In genomic region chr11:47589103-47589502, GRCh38 we compare ENCODE assay signal across 27 cellular contexts. TPM values are rescaled to one million over a fixed set of nuclear protein-coding genes. Genes with fewer than 3 reads are reported as not detected.
A peak's percentile ranks its signal among the peaks of the same experiment; 100 is the strongest.
DNase-seq lines count a peak whose midpoint lies in the region; ATAC-seq and TF ChIP-seq lines count a peak whose summit lies in the region.
"Had no signal": no experiment of that assay in that cellular context is flagged by ENCODE, and none has a peak within 500 bp of the region (broad histone marks: within the 10 kb centered on the region; RNA-seq: fewer than 3 reads in every experiment).

No MANE protein-coding gene starts in this region.

- H3K27ac Mint-ChIP-seq in neural progenitor cell, result peak overlapping the region; percentile 57
- no peak overlapping the region for H3K27ac Mint-ChIP-seq in activated CD8-positive, alpha-beta T cell treated with anti-CD3 and anti-CD28 coated beads, Interleukin-2, amount 10 ng/mL, durations not matched to agents 7 days and 5 days
- H3K27ac Mint-ChIP-seq: activated CD4-positive, alpha-beta T cell treated with anti-CD3 and anti-CD28 coated beads, Interleukin-2, amount 10 ng/mL, durations not matched to agents 7 days and 5 days; activated CD8-positive, alpha-beta memory T cell treated with anti-CD3 and anti-CD28 coated beads, Interleukin-2, amount 10 ng/mL, durations not matched to agents 7 days and 5 days; activated T-cell treated with anti-CD3 and anti-CD28 coated beads, Interleukin-2, amount 50 U/mL, for 72 hours; stimulated activated memory B cell treated with anti-CD40 and anti-IgM and Interleukin-4, amounts not matched to agents 10 μg/mL and 1 μg/mL and 100 μg/mL, for 72 hours had no signal

- no peaks in the 10 kb centered on the region for H4K20me1 ChIP-seq in mammary epithelial cell (ENCODE audit: insufficient read depth, low read length)
- no peaks in the 10 kb centered on the region for H4K20me1 ChIP-seq in neural progenitor cell (ENCODE audit: low read depth)

- peak overlapping the region; percentile 9 to 72 (median 58) for H3K4me3 ChIP-seq in breast epithelium
- H3K4me3 ChIP-seq in mammary epithelial cell (replicated peaks in 1 of 3; ENCODE audit: insufficient read depth in 1 of 3, low read depth in 2 of 3, low read length in 3 of 3), result no peak overlapping the region
- peak overlapping the region; percentile 32 for H3K4me3 ChIP-seq in coronary artery
- no peak overlapping the region for H3K4me3 ChIP-seq in neural progenitor cell
- H3K4me3 ChIP-seq: thyroid gland had no signal

- peak overlapping the region; percentile 33 to 75 for H3K27ac ChIP-seq in breast epithelium
- H3K27ac ChIP-seq in mammary epithelial cell (ENCODE audit: insufficient read depth, low read depth, low read length), result no peak overlapping the region
- H3K27ac ChIP-seq in coronary artery, result no peak overlapping the region
- H3K27ac ChIP-seq in neural progenitor cell, result no peak overlapping the region
- H3K27ac ChIP-seq in temporal lobe (ENCODE audit: low read depth, low read length), result peak overlapping the region; percentile 36
- H3K27ac ChIP-seq: 22Rv1, adrenal gland, thyroid gland had no signal

- TF ChIP-seq CTCF in breast epithelium (IDR thresholded peaks at IDR 0.05) (no peak), mammary epithelial cell (conservative IDR thresholded peaks at IDR 0.05 in 1 of 2, IDR thresholded peaks at IDR 0.05 in 1 of 2; ENCODE audit: extremely low read depth in 1 of 2, insufficient read depth in 1 of 2, low read depth in 1 of 2, low read length in 2 of 2) (no peak), coronary artery (IDR thresholded peaks at IDR 0.05) (no peak), neural progenitor cell (IDR thresholded peaks at IDR 0.05) (no peak)

- H3K27me3 ChIP-seq in breast epithelium (peaks cover 0 to 15% of the 10 kb centered on the region in 2 donors), mammary epithelial cell (ENCODE audit: insufficient read depth, low read length) (peaks cover 20% of the 10 kb centered on the region), neural progenitor cell (peaks cover 21% of the 10 kb centered on the region)

- no peak overlapping the region for H3K4me3 Mint-ChIP-seq in neural progenitor cell
- no peak overlapping the region for H3K4me3 Mint-ChIP-seq in activated CD8-positive, alpha-beta T cell treated with anti-CD3 and anti-CD28 coated beads, Interleukin-2, amount 10 ng/mL, durations not matched to agents 7 days and 5 days
- H3K4me3 Mint-ChIP-seq: activated CD4-positive, alpha-beta T cell treated with anti-CD3 and anti-CD28 coated beads, Interleukin-2, amount 10 ng/mL, durations not matched to agents 7 days and 5 days; activated CD8-positive, alpha-beta memory T cell treated with anti-CD3 and anti-CD28 coated beads, Interleukin-2, amount 10 ng/mL, durations not matched to agents 7 days and 5 days; activated T-cell treated with anti-CD3 and anti-CD28 coated beads, Interleukin-2, amount 50 U/mL, for 72 hours; naive B cell; stimulated activated memory B cell treated with anti-CD40 and anti-IgM and Interleukin-4, amounts not matched to agents 10 μg/mL and 1 μg/mL and 100 μg/mL, for 72 hours had no signal

- no peaks in the 10 kb centered on the region for H3K9me3 Mint-ChIP-seq in neural progenitor cell
- no peaks in the 10 kb centered on the region for H3K9me3 Mint-ChIP-seq in activated CD8-positive, alpha-beta T cell treated with anti-CD3 and anti-CD28 coated beads, Interleukin-2, amount 10 ng/mL, durations not matched to agents 7 days and 5 days (ENCODE audit: insufficient read depth)
- H3K9me3 Mint-ChIP-seq: activated CD4-positive, alpha-beta T cell treated with anti-CD3 and anti-CD28 coated beads, Interleukin-2, amount 10 ng/mL, durations not matched to agents 7 days and 5 days; activated T-cell treated with anti-CD3 and anti-CD28 coated beads, Interleukin-2, amount 50 U/mL, for 72 hours; CD4-positive, CD25-positive, alpha-beta regulatory T cell; stimulated activated memory B cell treated with anti-CD40 and anti-IgM and Interleukin-4, amounts not matched to agents 10 μg/mL and 1 μg/mL and 100 μg/mL, for 72 hours had no signal

- peaks cover 9% of the 10 kb centered on the region for H3F3A ChIP-seq in neural progenitor cell (ENCODE audit: low read depth)

- H3K9me3 ChIP-seq in breast epithelium, result no peaks in the 10 kb centered on the region
- H3K9me3 ChIP-seq in mammary epithelial cell (replicated peaks; ENCODE audit: insufficient read depth, low read length), result no peaks in the 10 kb centered on the region
- no peaks in the 10 kb centered on the region for H3K9me3 ChIP-seq in neural progenitor cell (ENCODE audit: low read depth)
- H3K9me3 ChIP-seq: adrenal gland, thyroid gland had no signal

- H3K9ac ChIP-seq in mammary epithelial cell (ENCODE audit: insufficient read depth, low read length) (no peak overlapping the region), neural progenitor cell (no peak overlapping the region)

- POLR2A ChIA-PET in activated CD8-positive, alpha-beta T cell treated with anti-CD3 and anti-CD28 coated beads, Interleukin-2, amount 10 ng/mL, durations not matched to agents 7 days and 5 days (lab: Charles Lee), result no interaction called here

- no TSS peak for BruUV-seq in mammary epithelial cell (replicated peaks; lab: Mats Ljungman, UMichigan)

- H3K79me2 ChIP-seq in mammary epithelial cell (ENCODE audit: insufficient read depth, low read length), result no peaks in the 10 kb centered on the region
- H3K79me2 ChIP-seq in neural progenitor cell (ENCODE audit: low read depth), result no peaks in the 10 kb centered on the region

- peaks cover 0 to 5% of the 10 kb centered on the region in 2 donors for H3K4me1 ChIP-seq in breast epithelium
- peaks cover 6% of the 10 kb centered on the region for H3K4me1 ChIP-seq in mammary epithelial cell (ENCODE audit: insufficient read depth, low read length)
- no peaks in the 10 kb centered on the region for H3K4me1 ChIP-seq in neural progenitor cell

- H3K4me2 ChIP-seq in mammary epithelial cell (ENCODE audit: insufficient read depth, low read depth, low read length) (no peak overlapping the region), neural progenitor cell (no peak overlapping the region)

- H3K4me1 Mint-ChIP-seq in neural progenitor cell, result peaks cover 35% of the 10 kb centered on the region
- peaks cover 41% of the 10 kb centered on the region for H3K4me1 Mint-ChIP-seq in activated CD8-positive, alpha-beta T cell treated with anti-CD3 and anti-CD28 coated beads, Interleukin-2, amount 10 ng/mL, durations not matched to agents 7 days and 5 days (ENCODE audit: low read depth)

- peaks cover 9% of the 10 kb centered on the region for H3K36me3 Mint-ChIP-seq in neural progenitor cell
- H3K36me3 Mint-ChIP-seq in activated CD8-positive, alpha-beta T cell treated with anti-CD3 and anti-CD28 coated beads, Interleukin-2, amount 10 ng/mL, durations not matched to agents 7 days and 5 days (ENCODE audit: low read depth), result peaks cover 10% of the 10 kb centered on the region

- CTCF ChIA-PET in mammary epithelial cell (lab: Charles Lee; ENCODE audit: low non-redundant PET), result no interaction called here
- CTCF ChIA-PET in activated CD8-positive, alpha-beta T cell treated with anti-CD3 and anti-CD28 coated beads, Interleukin-2, amount 10 ng/mL, durations not matched to agents 7 days and 5 days (lab: Charles Lee), result no interaction called here

- no peak overlapping the region for H2AFZ ChIP-seq in mammary epithelial cell (ENCODE audit: low read depth, low read length)
- no peak overlapping the region for H2AFZ ChIP-seq in neural progenitor cell (replicated peaks)

- dilution Hi-C loops in mammary epithelial cell (cut with HindIII; ENCODE audit: low sequenced_read_pairs), result no loop called here

- 83% methylated on average over 7 of the region's 10 CpGs for WGBS in mammary epithelial cell (ENCODE audit: low coverage, missing lambda C conversion rate)

- intact Hi-C loops in breast epithelium (cut with DNase I; ENCODE audit: low total_unique reads) (no loop called here), mammary epithelial cell (cut with micrococcal nuclease) (no loop called here)

- DNase-seq in breast epithelium (ENCODE audit: low spot score in 2 of 2) (no peak), mammary epithelial cell (no peak), coronary artery (ENCODE audit: low spot score) (no peak), neural progenitor cell (ENCODE audit: low spot score) (no peak), hypothalamus (lab: John Stamatoyannopoulos, UW) (no peak)
- no peak for DNase-seq in activated CD8-positive, alpha-beta T cell treated with anti-CD3 and anti-CD28 coated beads, Interleukin-2, amount 10 ng/mL, durations not matched to agents 7 days and 5 days
- DNase-seq: activated CD4-positive, alpha-beta T cell treated with anti-CD3 and anti-CD28 coated beads, Interleukin-2, amount 10 ng/mL, durations not matched to agents 7 days and 5 days; activated CD8-positive, alpha-beta memory T cell treated with anti-CD3 and anti-CD28 coated beads, Interleukin-2, amount 10 ng/mL, durations not matched to agents 7 days and 5 days; activated naive CD4-positive, alpha-beta T cell treated with Interleukin-2 at 50 U/mL for 16 hours; activated T-cell treated with anti-CD3 and anti-CD28 coated beads, Interleukin-2, amount 50 U/mL, for 72 hours; adrenal gland; CD4-positive, CD25-positive, alpha-beta regulatory T cell; DMS 273 treated with DMSO at 0.1 percent for 48 hours; naive B cell; NCI-H2081 treated with DMSO at 0.1 percent for 48 hours; NCI-H82; OCI-M1; stimulated activated CD4-positive, alpha-beta T cell treated with anti-CD3 and anti-CD28 coated beads, Interleukin-2, amount 100 ng/mL, for 48 hours; T1000; thyroid gland had no signal

- no peak for ATAC-seq in activated CD8-positive, alpha-beta T cell treated with anti-CD3 and anti-CD28 coated beads, Interleukin-2, amount 10 ng/mL, durations not matched to agents 7 days and 5 days
- no peak for ATAC-seq in HG03280 (IDR thresholded peaks at IDR 0.05; ENCODE audit: unreplicated experiment)
- ATAC-seq: activated CD8-positive, alpha-beta memory T cell treated with anti-CD3 and anti-CD28 coated beads, Interleukin-2, amount 10 ng/mL, durations not matched to agents 7 days and 5 days; activated T-cell treated with anti-CD3 and anti-CD28 coated beads, Interleukin-2, amount 50 U/mL, for 72 hours had no signal

- TF ChIP-seq POLR2A in breast epithelium (IDR thresholded peaks at IDR 0.05), result no peak

- H3K36me3 ChIP-seq in breast epithelium (no peaks in the 10 kb centered on the region), mammary epithelial cell (ENCODE audit: insufficient read depth, low read length) (peaks cover 2% of the 10 kb centered on the region), neural progenitor cell (no peaks in the 10 kb centered on the region)

- H3K27me3 Mint-ChIP-seq in neural progenitor cell (ENCODE audit: insufficient read depth, low read depth), result peaks cover 13% of the 10 kb centered on the region
- H3K27me3 Mint-ChIP-seq in activated CD8-positive, alpha-beta T cell treated with anti-CD3 and anti-CD28 coated beads, Interleukin-2, amount 10 ng/mL, durations not matched to agents 7 days and 5 days (ENCODE audit: low read depth), result peaks cover 12% of the 10 kb centered on the region

- in situ Hi-C loops in mammary epithelial cell (cut with MboI; ENCODE audit: low sequenced_read_pairs in 2 of 2), result no loop called here

RNA-seq across cellular contexts. Expression of gene FAM180B, which starts 2.6 kb away (rescaled TPM):
- total RNA-seq in breast epithelium, result 10 to 100 TPM in 1 of 3 donors, not detected in 2; 11.2 TPM
- not detected for total RNA-seq in mammary epithelial cell
- not detected for polyA plus RNA-seq in mammary epithelial cell
- polyA minus RNA-seq in mammary epithelial cell, result not detected
- not detected in 2 replicates for total RNA-seq in neural progenitor cell (ENCODE audit: low replicate concordance)
- 0.25 TPM for total RNA-seq in temporal lobe
- total RNA-seq in activated CD8-positive, alpha-beta T cell treated with anti-CD3 and anti-CD28 coated beads, Interleukin-2, amount 10 ng/mL, durations not matched to agents 7 days and 5 days, result not detected
- total RNA-seq: dermis microvascular lymphatic vessel endothelial cell, fibroblast of villous mesenchyme, MCF 10A had no signal
- polyA plus RNA-seq: CD4-positive, CD25-positive, alpha-beta regulatory T cell had no signal

RNA-seq across cellular contexts. Expression of gene C1QTNF4, which starts 5.1 kb away (rescaled TPM):
- total RNA-seq in breast epithelium (1 to 10 TPM in 2 of 3 donors, under 1 TPM in 1; 0.96 to 5.6 (median 4.4) TPM), mammary epithelial cell (under 1 TPM in 1 of 2 donors, not detected in 1; 0.17 TPM), neural progenitor cell (ENCODE audit: low replicate concordance) (0.39 and 9.7 TPM in 2 replicates), temporal lobe (16.7 TPM)
- not detected for polyA plus RNA-seq in mammary epithelial cell
- not detected for polyA minus RNA-seq in mammary epithelial cell
- not detected for total RNA-seq in activated CD8-positive, alpha-beta T cell treated with anti-CD3 and anti-CD28 coated beads, Interleukin-2, amount 10 ng/mL, durations not matched to agents 7 days and 5 days
- total RNA-seq: dermis microvascular lymphatic vessel endothelial cell had no signal

RNA-seq across cellular contexts. Expression of gene NDUFS3, which starts 10.2 kb away (rescaled TPM):
- total RNA-seq in breast epithelium (10 to 100 TPM; 49.0 to 59.7 (median 49.2) TPM), mammary epithelial cell (10 to 100 TPM; 30.5 to 87.0 TPM), neural progenitor cell (ENCODE audit: low replicate concordance) (78.9 and 91.2 TPM in 2 replicates), temporal lobe (42.3 TPM)
- 256 TPM for polyA plus RNA-seq in mammary epithelial cell
- 57.8 TPM for polyA minus RNA-seq in mammary epithelial cell
- 100 to 1,000 TPM; 114 to 121 TPM for total RNA-seq in activated CD8-positive, alpha-beta T cell treated with anti-CD3 and anti-CD28 coated beads, Interleukin-2, amount 10 ng/mL, durations not matched to agents 7 days and 5 days

RNA-seq across cellular contexts. Expression of gene KBTBD4, which starts 10.3 kb away (rescaled TPM):
- 10 to 100 TPM; 26.6 to 31.5 (median 26.9) TPM for total RNA-seq in breast epithelium
- total RNA-seq in mammary epithelial cell, result 10 to 100 TPM; 12.2 to 17.8 TPM
- 19.4 TPM for polyA plus RNA-seq in mammary epithelial cell
- 16.9 TPM for polyA minus RNA-seq in mammary epithelial cell
- total RNA-seq in neural progenitor cell (ENCODE audit: low replicate concordance), result 19.5 and 23.9 TPM in 2 replicates
- 24.6 TPM for total RNA-seq in temporal lobe
- 10 to 100 TPM; 17.7 to 20.7 TPM for total RNA-seq in activated CD8-positive, alpha-beta T cell treated with anti-CD3 and anti-CD28 coated beads, Interleukin-2, amount 10 ng/mL, durations not matched to agents 7 days and 5 days

RNA-seq across cellular contexts. Expression of gene PTPMT1, which starts 23.7 kb away (rescaled TPM):
- total RNA-seq in breast epithelium, result 100 to 1,000 TPM; 130 to 139 (median 137) TPM
- total RNA-seq in mammary epithelial cell, result 10 to 100 TPM; 57.2 to 65.3 TPM
- 64.3 TPM for polyA plus RNA-seq in mammary epithelial cell
- 24.5 TPM for polyA minus RNA-seq in mammary epithelial cell
- 60.4 and 73.6 TPM in 2 replicates for total RNA-seq in neural progenitor cell (ENCODE audit: low replicate concordance)
- 16.2 TPM for total RNA-seq in temporal lobe
- 10 to 100 TPM; 44.5 to 44.7 TPM for total RNA-seq in activated CD8-positive, alpha-beta T cell treated with anti-CD3 and anti-CD28 coated beads, Interleukin-2, amount 10 ng/mL, durations not matched to agents 7 days and 5 days

Comparison
In these comparisons a context has a peak if more than half of its experiments do, and no peak if none do; other contexts are left out.
1. H3K27ac ChIP-seq: peak in breast epithelium (2 of 2) and temporal lobe (single experiment); none in mammary epithelial cell (single experiment), coronary artery (0 of 2) and neural progenitor cell (single experiment).
2. H3K4me3 ChIP-seq: peak in breast epithelium (3 of 3) and coronary artery (single experiment); none in mammary epithelial cell (0 of 3) and neural progenitor cell (single experiment).